In genomic region chr7:48419401-48419800, GRCh38 we compare ENCODE assay signal across 30 cellular contexts.
"Had no signal": no experiment of that assay in that cellular context is flagged by ENCODE, and none has a peak within 500 bp of the region (broad histone marks: within the 10 kb centered on the region; RNA-seq: fewer than 3 reads in every experiment).

No MANE protein-coding gene starts in this region.

- H3K27me3 ChIP-seq: ascending aorta, brain microvascular endothelial cell, colonic mucosa, esophagus squamous epithelium, gastrocnemius medialis had no signal

- H3K9me3 ChIP-seq: ascending aorta, colonic mucosa, esophagus squamous epithelium, gastrocnemius medialis, heart left ventricle had no signal

- DNase-seq: activated B cell treated with CpG ODN at 0.5 μM for 24 hours; activated CD4-positive, alpha-beta memory T cell treated with anti-CD3 and anti-CD28 coated beads for 36 hours; activated CD4-positive, alpha-beta T cell treated with anti-CD3 and anti-CD28 coated beads for 36 hours; activated CD4-positive, alpha-beta T cell treated with anti-CD3 and anti-CD28 coated beads, Interleukin-2, amount 10 ng/mL, durations not matched to agents 24 days and 14 days; activated CD8-positive, alpha-beta memory T cell treated with anti-CD3 and anti-CD28 coated beads, Interleukin-2, amount 10 ng/mL, durations not matched to agents 7 days and 5 days; activated CD8-positive, alpha-beta memory T cell treated with anti-CD3 and anti-CD28 coated beads, Interleukin-2, amount 50 U/mL, for 4 hours; activated CD8-positive, alpha-beta T cell treated with anti-CD3 and anti-CD28 coated beads, Interleukin-2, amount 10 ng/mL, durations not matched to agents 7 days and 5 days; activated gamma-delta T cell; activated naive CD4-positive, alpha-beta T cell; activated naive CD4-positive, alpha-beta T cell treated with anti-CD3 and anti-CD28 coated beads, Interleukin-2, amount 10 ng/mL, durations not matched to agents 7 days and 5 days; activated naive CD8-positive, alpha-beta T cell treated with anti-CD3 and anti-CD28 coated beads, Interleukin-2, amount 10 ng/mL, durations not matched to agents 7 days and 5 days; activated T-cell treated with anti-CD3 and anti-CD28 coated beads, Interleukin-2, amount 50 U/mL, for 1 hour; activated T-cell treated with anti-CD3 and anti-CD28 coated beads, Interleukin-2, amount 50 U/mL, for 48 hours; brain microvascular endothelial cell; colonic mucosa; effector CD8-positive, alpha-beta T cell; endodermal cell; esophagus squamous epithelium; foreskin fibroblast; gastrocnemius medialis; glutamatergic neuron; heart left ventricle; hypothalamus; T-helper 1 cell; T-helper 17 cell; T1000; WERI-Rb-1 had no signal

- H3K27ac ChIP-seq: ascending aorta, brain microvascular endothelial cell, colonic mucosa, esophagus squamous epithelium, gastrocnemius medialis, heart left ventricle, WERI-Rb-1 had no signal

- H3K4me1 ChIP-seq: ascending aorta, colonic mucosa, esophagus squamous epithelium, gastrocnemius medialis, heart left ventricle had no signal

- ATAC-seq: activated CD4-positive, alpha-beta T cell treated with anti-CD3 and anti-CD28 coated beads for 36 hours; activated CD4-positive, CD25-positive, alpha-beta regulatory T cell treated with anti-CD3 and anti-CD28 coated beads, Interleukin-2, amount 50 U/mL, for 24 hours; activated CD8-positive, alpha-beta memory T cell treated with anti-CD3 and anti-CD28 coated beads, Interleukin-2, amount 10 ng/mL, durations not matched to agents 7 days and 5 days; activated CD8-positive, alpha-beta T cell treated with anti-CD3 and anti-CD28 coated beads, Interleukin-2, amount 10 ng/mL, durations not matched to agents 7 days and 5 days; activated naive CD4-positive, alpha-beta T cell treated with anti-CD3 and anti-CD28 coated beads, Interleukin-2, amount 50 U/mL, for 72 hours; gastrocnemius medialis; heart left ventricle; T-helper 17 cell had no signal

- H3K4me3 ChIP-seq: ascending aorta, colonic mucosa, esophagus squamous epithelium, gastrocnemius medialis, heart left ventricle had no signal

- H3K36me3 ChIP-seq: ascending aorta, brain microvascular endothelial cell, colonic mucosa, esophagus squamous epithelium, gastrocnemius medialis, heart left ventricle, WERI-Rb-1 had no signal
